In the genomic region with DNA sequence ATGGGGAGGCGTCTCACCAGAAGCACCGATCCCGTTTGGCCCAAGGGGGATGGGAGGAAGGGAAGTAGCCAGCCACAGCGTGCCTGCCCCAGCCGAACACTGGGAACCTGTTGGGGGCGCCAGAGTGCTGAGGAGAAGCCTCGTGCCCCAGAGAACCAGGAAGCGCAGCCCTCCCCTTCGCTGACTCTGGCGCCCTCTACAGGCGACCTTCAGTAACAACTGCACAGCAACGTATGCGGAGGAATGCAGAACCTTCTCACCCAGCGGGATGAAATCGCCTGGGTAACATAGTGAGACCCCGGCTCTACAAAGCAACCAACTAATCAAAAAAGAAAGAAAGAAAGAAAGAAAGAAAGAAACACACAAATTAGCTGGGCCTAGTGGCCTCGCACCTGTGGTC, we compare ENCODE assay signal across 4 cellular contexts. TPM values are rescaled to one million over a fixed set of nuclear protein-coding genes. Genes with fewer than 3 reads are reported as not detected.
"Had no signal": no experiment of that assay in that cellular context is flagged by ENCODE, and none has a peak within 500 bp of the region (broad histone marks: within the 10 kb centered on the region; RNA-seq: fewer than 3 reads in every experiment).

TSS of gene CT45A9 (minus strand) at position 101 of the 400 bp plus-strand sequence. CDS start 3,751 bp downstream, outside the sequence.

RNA-seq across cellular contexts. Expression of gene CT45A9, which starts in this region (rescaled TPM):
- total RNA-seq: LHCN-M2, M059J, MCF 10A, NCI-H460 had no signal
